23 cellular contexts compared by ENCODE assay signal in genomic region chr13:85638265-85638664, GRCh38.
"Had no signal": no experiment of that assay in that cellular context is flagged by ENCODE, and none has a peak within 500 bp of the region (broad histone marks: within the 10 kb centered on the region; RNA-seq: fewer than 3 reads in every experiment).

No MANE protein-coding gene starts in this region.

- H3K4me1 Mint-ChIP-seq: activated CD4-positive, alpha-beta T cell treated with anti-CD3 and anti-CD28 coated beads, Interleukin-2, amount 10 ng/mL, durations not matched to agents 24 days and 14 days; activated naive CD8-positive, alpha-beta T cell treated with anti-CD3 and anti-CD28 coated beads for 36 hours; natural killer cell; neural progenitor cell had no signal

- H3K27me3 Mint-ChIP-seq: activated CD4-positive, alpha-beta memory T cell treated with anti-CD3 and anti-CD28 coated beads for 36 hours; activated CD4-positive, alpha-beta T cell treated with anti-CD3 and anti-CD28 coated beads, Interleukin-2, amount 10 ng/mL, durations not matched to agents 24 days and 14 days; activated naive CD8-positive, alpha-beta T cell treated with anti-CD3 and anti-CD28 coated beads for 36 hours had no signal

- H3K9me3 Mint-ChIP-seq: activated naive CD4-positive, alpha-beta T cell treated with anti-CD3 and anti-CD28 coated beads for 36 hours; activated naive CD8-positive, alpha-beta T cell treated with anti-CD3 and anti-CD28 coated beads for 36 hours; activated T-helper 1 cell treated with anti-CD3 and anti-CD28 coated beads, Interleukin-12 subunit alpha, Interleukin-12 subunit beta, Interleukin-2, Interleukin-4 antibody, amounts not matched to agents 30 ng/mL and 10 ng/mL and 1 ng/mL, durations not matched to agents 14 hours and 24 hours and 36 hours; neural progenitor cell had no signal

- H3K27ac Mint-ChIP-seq: activated CD4-positive, alpha-beta memory T cell treated with anti-CD3 and anti-CD28 coated beads for 36 hours; activated CD4-positive, alpha-beta T cell treated with anti-CD3 and anti-CD28 coated beads, Interleukin-2, amount 10 ng/mL, durations not matched to agents 24 days and 14 days; activated naive CD4-positive, alpha-beta T cell treated with anti-CD3 and anti-CD28 coated beads for 36 hours; activated naive CD8-positive, alpha-beta T cell treated with anti-CD3 and anti-CD28 coated beads for 36 hours; activated T-helper 1 cell treated with anti-CD3 and anti-CD28 coated beads, Interleukin-12 subunit alpha, Interleukin-12 subunit beta, Interleukin-2, Interleukin-4 antibody, amounts not matched to agents 30 ng/mL and 10 ng/mL and 1 ng/mL, durations not matched to agents 14 hours and 24 hours and 36 hours; natural killer cell; neural progenitor cell had no signal

- H3K36me3 Mint-ChIP-seq: activated CD4-positive, alpha-beta memory T cell treated with anti-CD3 and anti-CD28 coated beads for 36 hours; activated naive CD8-positive, alpha-beta T cell treated with anti-CD3 and anti-CD28 coated beads for 36 hours; natural killer cell; neural progenitor cell had no signal

- DNase-seq: activated CD4-positive, alpha-beta memory T cell treated with anti-CD3 and anti-CD28 coated beads for 36 hours; activated CD4-positive, alpha-beta T cell treated with anti-CD3 and anti-CD28 coated beads, Interleukin-2, amount 10 ng/mL, durations not matched to agents 24 days and 14 days; activated CD8-positive, alpha-beta memory T cell treated with anti-CD3 and anti-CD28 coated beads, Interleukin-2, amount 50 U/mL, for 4 hours; activated effector memory CD4-positive, alpha-beta T cell treated with anti-CD3 and anti-CD28 coated beads, Interleukin-2, amount 50 U/mL, for 16 hours; activated naive CD4-positive, alpha-beta T cell treated with anti-CD3 and anti-CD28 coated beads for 36 hours; activated naive CD8-positive, alpha-beta T cell treated with anti-CD3 and anti-CD28 coated beads for 36 hours; activated T-cell treated with anti-CD3 and anti-CD28 coated beads, Interleukin-2, amount 50 U/mL, for 1 hour; adrenal gland; aorta; body of pancreas; foreskin keratinocyte; lower lobe of right lung; mesendoderm; natural killer cell; stimulated activated CD4-positive, alpha-beta T cell treated with anti-CD3 and anti-CD28 coated beads, Interleukin-2, amount 100 ng/mL, for 48 hours; stomach; tibial artery; WERI-Rb-1 had no signal

- ATAC-seq: activated CD4-positive, CD25-positive, alpha-beta regulatory T cell treated with anti-CD3 and anti-CD28 coated beads, Interleukin-2, amount 50 U/mL, for 24 hours; body of pancreas; foreskin keratinocyte; left lung; natural killer cell; right cardiac atrium had no signal

- H3K4me3 Mint-ChIP-seq: activated CD4-positive, alpha-beta memory T cell treated with anti-CD3 and anti-CD28 coated beads for 36 hours; activated CD4-positive, alpha-beta T cell treated with anti-CD3 and anti-CD28 coated beads, Interleukin-2, amount 10 ng/mL, durations not matched to agents 24 days and 14 days; activated naive CD4-positive, alpha-beta T cell treated with anti-CD3 and anti-CD28 coated beads for 36 hours; activated naive CD8-positive, alpha-beta T cell treated with anti-CD3 and anti-CD28 coated beads for 36 hours; activated T-helper 1 cell treated with anti-CD3 and anti-CD28 coated beads, Interleukin-12 subunit alpha, Interleukin-12 subunit beta, Interleukin-2, Interleukin-4 antibody, amounts not matched to agents 30 ng/mL and 10 ng/mL and 1 ng/mL, durations not matched to agents 14 hours and 24 hours and 36 hours; natural killer cell; neural progenitor cell had no signal
